Comparison of ENCODE assay signal across 16 cellular contexts in the genomic region with DNA sequence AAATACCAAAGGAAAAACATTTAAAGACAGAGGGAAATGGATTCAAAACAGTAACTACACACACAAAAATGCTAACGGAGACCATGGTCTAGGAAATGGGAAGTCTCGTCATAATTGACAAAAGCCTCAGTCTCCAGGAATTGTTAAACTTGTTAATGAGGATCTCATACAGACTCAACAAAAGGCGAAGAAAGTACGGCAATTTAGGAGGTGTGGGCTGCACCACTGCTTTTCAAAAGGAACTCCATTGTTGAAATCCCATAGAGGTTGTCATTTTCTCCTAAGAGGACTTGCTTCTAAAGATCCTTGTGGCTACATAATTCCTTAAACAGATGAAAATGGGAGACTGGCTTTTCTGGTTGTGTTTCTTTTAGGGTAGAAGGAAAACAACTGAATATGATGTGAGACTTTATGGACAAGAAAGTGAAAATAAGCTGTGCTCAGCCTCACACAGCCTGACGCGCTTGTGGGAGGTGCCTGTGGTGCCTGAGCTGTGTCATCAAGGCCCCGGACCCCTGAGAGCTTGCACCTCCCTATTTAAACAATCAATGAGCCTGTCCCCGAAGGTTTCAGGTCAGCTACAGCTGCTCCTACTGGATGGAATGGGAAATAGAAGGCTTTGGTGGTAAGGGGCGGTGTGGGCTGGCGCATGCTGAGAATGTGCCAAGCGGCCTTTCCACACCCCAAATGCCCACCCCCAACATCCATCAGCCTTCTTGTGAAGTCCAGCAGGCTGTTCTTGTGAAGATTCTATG. TPM values are rescaled to one million over a fixed set of nuclear protein-coding genes. Genes with fewer than 3 reads are reported as not detected.
DNase-seq lines count a peak whose midpoint lies in the region; ATAC-seq and TF ChIP-seq lines count a peak whose summit lies in the region.
"Had no signal": no experiment of that assay in that cellular context is flagged by ENCODE, and none has a peak within 500 bp of the region (broad histone marks: within the 10 kb centered on the region; RNA-seq: fewer than 3 reads in every experiment).

No MANE protein-coding gene starts in this region.

- H3K9me3 Mint-ChIP-seq in activated naive CD4-positive, alpha-beta T cell treated with anti-CD3 and anti-CD28 coated beads, Interleukin-2, amount 50 U/mL, for 72 hours: no peaks in the 10 kb centered on the region
- no peaks in the 10 kb centered on the region for H3K9me3 Mint-ChIP-seq in activated naive CD4-positive, alpha-beta T cell treated with anti-CD3 and anti-CD28 coated beads for 36 hours
- H3K9me3 Mint-ChIP-seq in endodermal cell: peaks cover 2% of the 10 kb centered on the region
- H3K9me3 Mint-ChIP-seq in type B pancreatic cell: no peaks in the 10 kb centered on the region
- no peaks in the 10 kb centered on the region for H3K9me3 Mint-ChIP-seq in MCF 10A (ENCODE audit: unreplicated experiment)

- POLR2A ChIA-PET in MCF 10A (lab: Yijun Ruan, JAX): no interaction called here

- intact Hi-C loops in activated naive CD4-positive, alpha-beta T cell treated with anti-CD3 and anti-CD28 coated beads for 36 hours (cut with micrococcal nuclease): no loop called here
- intact Hi-C loops in MCF 10A (cut with micrococcal nuclease): no loop called here

- H3K27ac Mint-ChIP-seq in activated naive CD4-positive, alpha-beta T cell treated with anti-CD3 and anti-CD28 coated beads, Interleukin-2, amount 50 U/mL, for 72 hours: peak overlapping the region; percentile 74 to 79
- H3K27ac Mint-ChIP-seq in activated naive CD4-positive, alpha-beta T cell treated with anti-CD3 and anti-CD28 coated beads for 36 hours: no peak overlapping the region
- peak overlapping the region; percentile 77 for H3K27ac Mint-ChIP-seq in endodermal cell
- no peak overlapping the region for H3K27ac Mint-ChIP-seq in type B pancreatic cell
- no peak overlapping the region for H3K27ac Mint-ChIP-seq in MCF 10A (ENCODE audit: low read depth, unreplicated experiment)

- H3K27me3 ChIP-seq in endodermal cell (ENCODE audit: control insufficient read depth, insufficient read depth, low read length, poor library complexity, severe bottlenecking): no peaks in the 10 kb centered on the region
- H3K27me3 ChIP-seq: esophagus muscularis mucosa had no signal

- CTCF ChIA-PET in activated naive CD4-positive, alpha-beta T cell treated with anti-CD3 and anti-CD28 coated beads for 36 hours (lab: Charles Lee): no interaction called here
- CTCF ChIA-PET in MCF 10A (lab: Yijun Ruan, JAX): interaction anchor here (0.8 to 1.2 kb wide), 2 partner anchors 7 to 333 kb away, joined by 3 to 5 read pairs; no protein-coding TSS in a partner anchor

- H3K27me3 Mint-ChIP-seq in activated naive CD4-positive, alpha-beta T cell treated with anti-CD3 and anti-CD28 coated beads for 36 hours (ENCODE audit: low read depth): no peaks in the 10 kb centered on the region
- H3K27me3 Mint-ChIP-seq in endodermal cell (ENCODE audit: insufficient read depth) (no peaks in the 10 kb centered on the region), type B pancreatic cell (no peaks in the 10 kb centered on the region), MCF 10A (ENCODE audit: insufficient read depth, unreplicated experiment) (no peaks in the 10 kb centered on the region)

- BruUV-seq in MCF 10A (replicated peaks; lab: Mats Ljungman, UMichigan): no TSS peak

- 89 to 91% methylated on average over 4 to 10 of the region's 11 CpGs for WGBS in endodermal cell (ENCODE audit: insufficient coverage in 1 of 2, insufficient read length in 1 of 2), 2 experiments

- H3K9me3 ChIP-seq in endodermal cell (ENCODE audit: control insufficient read depth, low read length): no peaks in the 10 kb centered on the region
- H3K9me3 ChIP-seq: esophagus muscularis mucosa, lower lobe of right lung had no signal

- TF ChIP-seq CTCF in endodermal cell (conservative IDR thresholded peaks at IDR 0.05) (peak; percentile 72), type B pancreatic cell (conservative IDR thresholded peaks at IDR 0.05) (peak; percentile 43), MCF 10A (IDR thresholded peaks at IDR 0.05; ENCODE audit: unreplicated experiment) (no peak)

- H3K4me1 ChIP-seq in endodermal cell (ENCODE audit: control insufficient read depth, insufficient read depth, low read length): no peaks in the 10 kb centered on the region
- H3K4me1 ChIP-seq: lower lobe of right lung had no signal

- peaks cover 68% of the 10 kb centered on the region for H3K36me3 ChIP-seq in endodermal cell (ENCODE audit: control insufficient read depth, insufficient read depth, low read length)

- H3K4me3 Mint-ChIP-seq in activated naive CD4-positive, alpha-beta T cell treated with anti-CD3 and anti-CD28 coated beads for 36 hours: no peak overlapping the region
- H3K4me3 Mint-ChIP-seq in endodermal cell: no peak overlapping the region
- H3K4me3 Mint-ChIP-seq in type B pancreatic cell: no peak overlapping the region
- H3K4me3 Mint-ChIP-seq in MCF 10A (ENCODE audit: unreplicated experiment): no peak overlapping the region

- no peak overlapping the region for H3K9ac ChIP-seq in endodermal cell (ENCODE audit: extremely low read depth, low read length, poor library complexity, severe bottlenecking)

- H3K4me3 ChIP-seq in endodermal cell (ENCODE audit: low read length): no peak overlapping the region
- H3K4me3 ChIP-seq: esophagus muscularis mucosa, lower lobe of right lung had no signal

- no peak for DNase-seq in activated naive CD4-positive, alpha-beta T cell treated with anti-CD3 and anti-CD28 coated beads, Interleukin-2, amount 50 U/mL, for 72 hours (ENCODE audit: low spot score in 2 of 2)
- no peak for DNase-seq in activated naive CD4-positive, alpha-beta T cell treated with anti-CD3 and anti-CD28 coated beads for 36 hours
- peak; percentile 88 for DNase-seq in endodermal cell
- DNase-seq in type B pancreatic cell (ENCODE audit: extremely low spot score, unreplicated experiment): no peak
- DNase-seq in MV-4-11 (lab: John Stamatoyannopoulos, UW): no peak
- no peak for DNase-seq in mesenteric fat pad (ENCODE audit: low spot score)
- DNase-seq in MCF 10A (ENCODE audit: unreplicated experiment): no peak
- DNase-seq: activated CD4-positive, alpha-beta T cell treated with anti-CD3 and anti-CD28 coated beads for 1 hour; central memory CD4-positive, alpha-beta T cell; DMS53; lower lobe of right lung; NCI-H2171 treated with DMSO at 0.1 percent for 48 hours; occipital lobe had no signal

- peaks cover 0 to 4% of the 10 kb centered on the region in 2 donors for H3K36me3 Mint-ChIP-seq in activated naive CD4-positive, alpha-beta T cell treated with anti-CD3 and anti-CD28 coated beads, Interleukin-2, amount 50 U/mL, for 72 hours
- peaks cover 20% of the 10 kb centered on the region for H3K36me3 Mint-ChIP-seq in activated naive CD4-positive, alpha-beta T cell treated with anti-CD3 and anti-CD28 coated beads for 36 hours (ENCODE audit: low read depth)
- H3K36me3 Mint-ChIP-seq in endodermal cell (ENCODE audit: low read depth) (peaks cover 56% of the 10 kb centered on the region), type B pancreatic cell (peaks cover 33% of the 10 kb centered on the region), MCF 10A (ENCODE audit: insufficient read depth, unreplicated experiment) (peaks cover 49% of the 10 kb centered on the region)

- ATAC-seq in activated naive CD4-positive, alpha-beta T cell treated with anti-CD3 and anti-CD28 coated beads, Interleukin-2, amount 50 U/mL, for 72 hours: no peak
- peak; percentile 55 for ATAC-seq in HG03442 (IDR thresholded peaks at IDR 0.05; ENCODE audit: unreplicated experiment)
- ATAC-seq: lower lobe of right lung had no signal

- H3K4me1 Mint-ChIP-seq in activated naive CD4-positive, alpha-beta T cell treated with anti-CD3 and anti-CD28 coated beads for 36 hours (ENCODE audit: low read depth): peaks cover 5% of the 10 kb centered on the region
- H3K4me1 Mint-ChIP-seq in endodermal cell (peaks cover 20% of the 10 kb centered on the region), type B pancreatic cell (ENCODE audit: unreplicated experiment) (peaks cover 9% of the 10 kb centered on the region), MCF 10A (ENCODE audit: insufficient read depth, unreplicated experiment) (peaks cover 12% of the 10 kb centered on the region)

- peak overlapping the region; percentile 33 for H3K27ac ChIP-seq in endodermal cell (ENCODE audit: low read depth, low read length)
- H3K27ac ChIP-seq: esophagus muscularis mucosa, lower lobe of right lung had no signal

RNA-seq across cellular contexts. Expression of gene CLDN20, which starts 2.5 kb away (rescaled TPM):
- total RNA-seq in activated naive CD4-positive, alpha-beta T cell treated with anti-CD3 and anti-CD28 coated beads, Interleukin-2, amount 50 U/mL, for 72 hours: not detected
- not detected for total RNA-seq in activated naive CD4-positive, alpha-beta T cell treated with anti-CD3 and anti-CD28 coated beads for 36 hours
- not detected for total RNA-seq in endodermal cell
- polyA plus RNA-seq in endodermal cell (2013, experiment 1 of 2): not detected
- polyA plus RNA-seq in endodermal cell (2013, experiment 2 of 2): not detected
- not detected in 2 replicates for total RNA-seq in type B pancreatic cell (ENCODE audit: low replicate concordance)
- total RNA-seq in mesenteric fat pad: not detected
- total RNA-seq in MCF 10A (2022): not detected in 2 replicates
- total RNA-seq: esophagus muscularis mucosa, lower lobe of right lung, occipital lobe, urinary bladder had no signal

RNA-seq across cellular contexts. Expression of gene TFB1M, which starts 53.0 kb away (rescaled TPM):
- 10 to 100 TPM; 44.7 to 49.2 TPM for total RNA-seq in activated naive CD4-positive, alpha-beta T cell treated with anti-CD3 and anti-CD28 coated beads, Interleukin-2, amount 50 U/mL, for 72 hours
- 10 to 100 TPM; 38.7 to 45.3 TPM for total RNA-seq in activated naive CD4-positive, alpha-beta T cell treated with anti-CD3 and anti-CD28 coated beads for 36 hours
- total RNA-seq in endodermal cell (10 to 100 TPM; 38.8 to 43.0 TPM), type B pancreatic cell (ENCODE audit: low replicate concordance) (18.5 and 25.4 TPM in 2 replicates), mesenteric fat pad (12.5 TPM), MCF 10A (2022) (26.8 and 31.0 TPM in 2 replicates)
- polyA plus RNA-seq in endodermal cell (2013, experiment 1 of 2): 19.8 TPM
- polyA plus RNA-seq in endodermal cell (2013, experiment 2 of 2): 17.0 TPM

Comparison
In these comparisons a context has a peak if more than half of its experiments do, and no peak if none do; other contexts are left out.
1. H3K27ac Mint-ChIP-seq: peak in activated naive CD4-positive, alpha-beta T cell treated with anti-CD3 and anti-CD28 coated beads, Interleukin-2, amount 50 U/mL, for 72 hours (2 of 2) and endodermal cell (single experiment); none in activated naive CD4-positive, alpha-beta T cell treated with anti-CD3 and anti-CD28 coated beads for 36 hours (single experiment), type B pancreatic cell (single experiment) and MCF 10A (single experiment).